In genomic region chr18:10663750-10664149, GRCh38 we compare ENCODE assay signal across 28 cellular contexts.
"Had no signal": no experiment of that assay in that cellular context is flagged by ENCODE, and none has a peak within 500 bp of the region (broad histone marks: within the 10 kb centered on the region; RNA-seq: fewer than 3 reads in every experiment).

No MANE protein-coding gene starts in this region.

- H3K27ac ChIP-seq: colonic mucosa, coronary artery, dorsolateral prefrontal cortex, epithelial cell of prostate, esophagus muscularis mucosa, esophagus squamous epithelium, foreskin keratinocyte, gastrocnemius medialis, gastroesophageal sphincter, heart left ventricle, heart right ventricle had no signal

- H3K27me3 Mint-ChIP-seq: dendritic cell treated with granulocyte-macrophage colony-stimulating factor and Interleukin-4, amounts not matched to agents 40 ng/mL and 50 ng/mL, for 4 days had no signal

- H3K4me3 ChIP-seq: colonic mucosa, coronary artery, dorsolateral prefrontal cortex, esophagus muscularis mucosa, esophagus squamous epithelium, gastrocnemius medialis, gastroesophageal sphincter, heart left ventricle, heart right ventricle had no signal

- DNase-seq: colonic mucosa; cortex of kidney; dermis blood vessel endothelial cell; dorsolateral prefrontal cortex; effector CD4-positive, alpha-beta T cell; effector CD8-positive, alpha-beta T cell; effector memory CD4-positive, alpha-beta T cell; effector memory CD8-positive, alpha-beta T cell; endodermal cell; erythroblast; esophagus squamous epithelium; foreskin fibroblast; foreskin keratinocyte; foreskin melanocyte; gastrocnemius medialis; glutamatergic neuron; head of caudate nucleus; heart left ventricle; heart right ventricle had no signal

- H3K27ac Mint-ChIP-seq: dendritic cell treated with granulocyte-macrophage colony-stimulating factor and Interleukin-4, amounts not matched to agents 40 ng/mL and 50 ng/mL, for 4 days; effector memory CD8-positive, alpha-beta T cell; endodermal cell had no signal

- H3K27me3 ChIP-seq: colonic mucosa, esophagus squamous epithelium, foreskin keratinocyte, gastrocnemius medialis, gastroesophageal sphincter had no signal

- H3K4me3 Mint-ChIP-seq: dendritic cell treated with granulocyte-macrophage colony-stimulating factor and Interleukin-4, amounts not matched to agents 40 ng/mL and 50 ng/mL, for 4 days; effector memory CD8-positive, alpha-beta T cell; endodermal cell had no signal

- H3K9me3 ChIP-seq: colonic mucosa, esophagus muscularis mucosa, esophagus squamous epithelium, gastrocnemius medialis, gastroesophageal sphincter, heart left ventricle, heart right ventricle had no signal

- H3K9me3 Mint-ChIP-seq: dendritic cell treated with granulocyte-macrophage colony-stimulating factor and Interleukin-4, amounts not matched to agents 40 ng/mL and 50 ng/mL, for 4 days; effector memory CD8-positive, alpha-beta T cell; endodermal cell had no signal

- H3K4me1 ChIP-seq: colonic mucosa, gastrocnemius medialis, heart left ventricle had no signal

- H3K36me3 ChIP-seq: colonic mucosa, esophagus muscularis mucosa, esophagus squamous epithelium, gastrocnemius medialis, gastroesophageal sphincter, heart left ventricle, heart right ventricle had no signal

- FAIRE-seq: colon, endometrium, endothelial cell of umbilical vein, frontal cortex had no signal
